In genomic region chr1:197356723-197357533, GRCh38 we compare ENCODE assay signal across 7 cellular contexts.
DNase-seq lines count a peak whose midpoint lies in the region; ATAC-seq, FAIRE-seq and TF ChIP-seq lines count a peak whose summit lies in the region.

No MANE protein-coding gene starts in this region.

- H4K20me1 ChIP-seq in PC-9 (ENCODE audit: insufficient read depth) (no peaks in the 10 kb centered on the region), HepG2 (ENCODE audit: insufficient read depth, low read length) (no peaks in the 10 kb centered on the region)

- peak; percentile 49 for FAIRE-seq in HepG2 (lab: Jason Lieb, UNC)

- 19% methylated on average over 5 of the region's 5 CpGs for WGBS in HepG2 (ENCODE audit: low lambda C conversion rate)

- H3K27me3 ChIP-seq in PC-9 (ENCODE audit: insufficient read depth, low read depth): no peaks in the 10 kb centered on the region
- H3K27me3 ChIP-seq in HepG2 (ENCODE audit: control insufficient read depth in 1 of 2, insufficient read depth in 2 of 2, low read length in 2 of 2): no peaks in the 10 kb centered on the region

- H3F3A ChIP-seq in PC-9 (ENCODE audit: insufficient read depth, low read depth): no peaks in the 10 kb centered on the region

- ATAC-seq in GM21360 (IDR thresholded peaks at IDR 0.05; ENCODE audit: unreplicated experiment) (peak; percentile 79), HepG2 (peak; percentile 86)

- no peak for TF ChIP-seq EP300 in HepG2 (IDR thresholded peaks at IDR 0.05; ENCODE audit: low read depth in 2 of 2, low read length in 2 of 2)
- no peak for TF ChIP-seq EP300 in HepG2 (CRISPR knock-in tag; IDR thresholded peaks at IDR 0.05; ENCODE audit: borderline replicate concordance)

- no TSS peak for BruUV-seq in PC-9 (replicated peaks; lab: Mats Ljungman, UMichigan)
- BruUV-seq in HepG2 (replicated peaks; lab: Mats Ljungman, UMichigan): no TSS peak

- intact Hi-C loops in PC-9 (cut with micrococcal nuclease; ENCODE audit: unreplicated experiment): loop anchor here (1.0 to 10.0 kb wide), 3 partner anchors 177 to 632 kb away; no protein-coding TSS in a partner anchor
- intact Hi-C loops in HepG2 (cut with micrococcal nuclease; ENCODE audit: unreplicated experiment): loop anchor here (1.0 to 10.0 kb wide), 4 partner anchors 29 to 615 kb away; no protein-coding TSS in a partner anchor

- TF ChIP-seq RAD21 in HepG2 (CRISPR knock-in tag; IDR thresholded peaks at IDR 0.05): peak; percentile 40; the same call in 1 of the 2 replicates

- H2AFZ ChIP-seq in PC-9 (no peak overlapping the region; the same call in 1 of the 2 replicates), HepG2 (ENCODE audit: low read length) (no peak overlapping the region)

- in situ Hi-C loops in HepG2 (cut with HindIII; ENCODE audit: extremely low pct_ligation_motif_present, low pct_unique_long_range_greater_than_20kb): loop anchor here (25.0 kb wide), 1 partner anchor 620 kb away; no protein-coding TSS in a partner anchor

- no peaks in the 10 kb centered on the region for H3K9me2 ChIP-seq in PC-9 (ENCODE audit: insufficient read depth)

- no peaks in the 10 kb centered on the region for H3K4me1 ChIP-seq in PC-9 (replicated peaks; ENCODE audit: insufficient read depth)
- H3K4me1 ChIP-seq in HepG2 (ENCODE audit: insufficient read depth, low read length): no peaks in the 10 kb centered on the region

- no peak overlapping the region for H3K9ac ChIP-seq in HepG2 (ENCODE audit: insufficient read depth, low read depth, low read length)

- H3K4me3 ChIP-seq in PC-9 (no peak overlapping the region), choroid plexus epithelial cell (ENCODE audit: low read depth, low read length) (no peak overlapping the region), HepG2 (replicated peaks in 1 of 3; ENCODE audit: insufficient read depth in 1 of 3, low read depth in 2 of 3, low read length in 3 of 3) (no peak overlapping the region)

- no peak overlapping the region for H3K4me2 ChIP-seq in PC-9
- H3K4me2 ChIP-seq in HepG2 (ENCODE audit: low read depth, low read length): no peak overlapping the region

- no peak overlapping the region for H3K27ac ChIP-seq in PC-9
- no peak overlapping the region for H3K27ac ChIP-seq in HepG2 (ENCODE audit: extremely low read length, insufficient read depth, low read length)

- no peaks in the 10 kb centered on the region for H3K9me3 ChIP-seq in PC-9 (ENCODE audit: insufficient read depth, low read depth)
- H3K9me3 ChIP-seq in HepG2 (ENCODE audit: low read length): no peaks in the 10 kb centered on the region

- H3K36me3 ChIP-seq in PC-9 (ENCODE audit: low read depth): no peaks in the 10 kb centered on the region
- no peaks in the 10 kb centered on the region for H3K36me3 ChIP-seq in HepG2 (replicated peaks in 1 of 2; ENCODE audit: control insufficient read depth in 1 of 2, insufficient read depth in 2 of 2, low read length in 2 of 2)

- H3K79me2 ChIP-seq in PC-9 (ENCODE audit: low read depth): no peaks in the 10 kb centered on the region
- no peaks in the 10 kb centered on the region for H3K79me2 ChIP-seq in HepG2 (ENCODE audit: insufficient read depth, low read length)

- TF ChIP-seq CTCF in PC-9 (conservative IDR thresholded peaks at IDR 0.05) (peak; percentile 80), choroid plexus epithelial cell (conservative IDR thresholded peaks at IDR 0.05; ENCODE audit: low read depth, low read length) (peak; percentile 84), HepG2 (CRISPR knock-in tag; IDR thresholded peaks at IDR 0.05) (peak; percentile 76)

- CTCF ChIA-PET in PC-9 (lab: Charles Lee): interaction anchor here (0.6 to 1.4 kb wide), 4 partner anchors 9 to 178 kb away, joined by 3 to 12 read pairs (median 4); no protein-coding TSS in a partner anchor
- CTCF ChIA-PET in HepG2 (lab: Yijun Ruan, JAX; ENCODE audit: low intra/inter-chr PET ratio, low total read pairs): interaction anchor here (1.3 to 2.6 kb wide), 3 partner anchors 29 to 614 kb away, joined by 3 to 13 read pairs (median 7); no protein-coding TSS in a partner anchor

- TF ChIP-seq POLR2A in HepG2 (IDR thresholded peaks at IDR 0.05; ENCODE audit: insufficient read depth in 1 of 2, low read depth in 2 of 2, low read length in 2 of 2): no peak

- POLR2A ChIA-PET in PC-9 (lab: Charles Lee; ENCODE audit: unreplicated experiment): no interaction called here
- POLR2A ChIA-PET in HepG2 (lab: Yijun Ruan, JAX): no interaction called here

- DNase-seq in EH (ENCODE audit: low read depth): peak; percentile 68
- DNase-seq in HuH-7 (ENCODE audit: low spot score): peak; percentile 44
- peak; percentile 21 to 41 for DNase-seq in PC-9
- DNase-seq in choroid plexus epithelial cell (ENCODE audit: low read depth): peak; percentile 82
- DNase-seq in HepG2 (ENCODE audit: low spot score): peak; percentile 32
- DNase-seq in 8988T: no peak

TF ChIP-seq in HepG2, 621 proteins besides CTCF, POLR2A, EP300 and RAD21:
- TF ChIP-seq STAG1 (CRISPR knock-in tag; IDR thresholded peaks at IDR 0.05) (peak; percentile 76), SMC3 (IDR thresholded peaks at IDR 0.05; ENCODE audit: low read length) (peak; percentile 69), TRIM22 (IDR thresholded peaks at IDR 0.05) (no peak), WIZ (CRISPR knock-in tag; IDR thresholded peaks at IDR 0.05) (no peak), ZNF569 (CRISPR knock-in tag; IDR thresholded peaks at IDR 0.05; ENCODE audit: borderline replicate concordance) (no peak), SIX1 (CRISPR knock-in tag; IDR thresholded peaks at IDR 0.05; ENCODE audit: borderline replicate concordance) (peak; percentile 35; the same call in 1 of the 2 replicates), ZNF556 (CRISPR knock-in tag; IDR thresholded peaks at IDR 0.05; ENCODE audit: borderline replicate concordance) (no peak), CHCHD3 (CRISPR knock-in tag; IDR thresholded peaks at IDR 0.05) (no peak), SMYD3 (CRISPR knock-in tag; IDR thresholded peaks at IDR 0.05) (no peak)
